In genomic region chr22:35544189-35544588, GRCh38 we compare ENCODE assay signal across 1 cellular context.
TF ChIP-seq lines count a peak whose summit lies in the region.

No MANE protein-coding gene starts in this region.

TF ChIP-seq in HEK293, 187 proteins besides CTCF, POLR2A, EP300 and RAD21 (continued from another document):
- TF ChIP-seq, protein P1, sequence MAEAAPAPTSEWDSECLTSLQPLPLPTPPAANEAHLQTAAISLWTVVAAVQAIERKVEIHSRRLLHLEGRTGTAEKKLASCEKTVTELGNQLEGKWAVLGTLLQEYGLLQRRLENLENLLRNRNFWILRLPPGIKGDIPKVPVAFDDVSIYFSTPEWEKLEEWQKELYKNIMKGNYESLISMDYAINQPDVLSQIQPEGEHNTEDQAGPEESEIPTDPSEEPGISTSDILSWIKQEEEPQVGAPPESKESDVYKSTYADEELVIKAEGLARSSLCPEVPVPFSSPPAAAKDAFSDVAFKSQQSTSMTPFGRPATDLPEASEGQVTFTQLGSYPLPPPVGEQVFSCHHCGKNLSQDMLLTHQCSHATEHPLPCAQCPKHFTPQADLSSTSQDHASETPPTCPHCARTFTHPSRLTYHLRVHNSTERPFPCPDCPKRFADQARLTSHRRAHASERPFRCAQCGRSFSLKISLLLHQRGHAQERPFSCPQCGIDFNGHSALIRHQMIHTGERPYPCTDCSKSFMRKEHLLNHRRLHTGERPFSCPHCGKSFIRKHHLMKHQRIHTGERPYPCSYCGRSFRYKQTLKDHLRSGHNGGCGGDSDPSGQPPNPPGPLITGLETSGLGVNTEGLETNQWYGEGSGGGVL (tag by site-specific recombination; IDR thresholded peaks at IDR 0.05): peak; percentile 56
- TF ChIP-seq ZNF677 (tag by site-specific recombination; IDR thresholded peaks at IDR 0.05): no peak
- no peak for TF ChIP-seq ZBTB44 (tag by site-specific recombination; IDR thresholded peaks at IDR 0.05)
- no peak for TF ChIP-seq ZNF791 (tag by site-specific recombination; IDR thresholded peaks at IDR 0.05)
TF ChIP-seq in HEK293: peak in this region for 4.
